Comparison of ENCODE assay signal across 27 cellular contexts in genomic region chr2:47779416-47779790, GRCh38.
"Had no signal": no experiment of that assay in that cellular context is flagged by ENCODE, and none has a peak within 500 bp of the region (broad histone marks: within the 10 kb centered on the region; RNA-seq: fewer than 3 reads in every experiment).

No MANE protein-coding gene starts in this region.

- H3K9me3 ChIP-seq: gastrocnemius medialis, mucosa of descending colon, neutrophil, pancreas, sigmoid colon, stomach, tibial artery had no signal

- H3K27ac ChIP-seq: dorsolateral prefrontal cortex, epithelial cell of prostate, gastrocnemius medialis, neutrophil, pancreas, sigmoid colon, stomach, tibial artery had no signal

- DNase-seq: caudate nucleus; cerebellar nuclear complex; dorsolateral prefrontal cortex; effector CD4-positive, alpha-beta T cell; foreskin fibroblast; gastrocnemius medialis; head of caudate nucleus; hippocampal formation; immature natural killer cell; mesenchymal stem cell; mucosa of descending colon; naive B cell; pancreas; sigmoid colon; stimulated activated CD4-positive, alpha-beta T cell treated with anti-CD3 and anti-CD28 coated beads, Interleukin-2, amount 100 ng/mL, for 24 hours; stimulated activated CD4-positive, alpha-beta T cell treated with anti-CD3 and anti-CD28 coated beads, Interleukin-4, amount 100 ng/mL, for 24 hours; stimulated activated naive CD4-positive, alpha-beta T cell treated with Interleukin-2 at 50 U/mL for 16 hours; stomach; tibial artery had no signal

- H3K9me3 Mint-ChIP-seq: immature natural killer cell; mesothelial cell of epicardium; naive B cell; natural killer cell treated with Interleukin-12 subunit alpha and Interleukin-12 subunit beta and Interleukin-15 and Interleukin-18, amount 100 ng/mL, for 72 hours; stimulated activated effector memory CD8-positive, alpha-beta T cell treated with anti-CD3 and anti-CD28 coated beads, Interleukin-12 subunit alpha, Interleukin-12 subunit beta, amount 100 ng/mL, for 72 hours; type B pancreatic cell had no signal

- H3K27me3 ChIP-seq: dorsolateral prefrontal cortex, gastrocnemius medialis, neutrophil, pancreas, sigmoid colon, stomach, tibial artery had no signal

- H3K27me3 Mint-ChIP-seq: naive B cell; natural killer cell treated with Interleukin-12 subunit alpha and Interleukin-12 subunit beta and Interleukin-15 and Interleukin-18, amount 100 ng/mL, for 72 hours; type B pancreatic cell had no signal

- ATAC-seq: esophagus mucosa; gastrocnemius medialis; left lobe of liver; mucosa of descending colon; natural killer cell treated with Interleukin-12 subunit alpha and Interleukin-12 subunit beta and Interleukin-15 and Interleukin-18, amount 100 ng/mL, for 72 hours; pancreas; stimulated activated effector memory CD8-positive, alpha-beta T cell treated with anti-CD3 and anti-CD28 coated beads, Interleukin-12 subunit alpha, Interleukin-12 subunit beta, amount 100 ng/mL, for 72 hours had no signal

- H3K36me3 Mint-ChIP-seq: immature natural killer cell; mesothelial cell of epicardium; naive B cell; natural killer cell treated with Interleukin-12 subunit alpha and Interleukin-12 subunit beta and Interleukin-15 and Interleukin-18, amount 100 ng/mL, for 72 hours; type B pancreatic cell had no signal

- H3K4me3 ChIP-seq: dorsolateral prefrontal cortex, gastrocnemius medialis, mucosa of descending colon, pancreas, sigmoid colon, stomach, tibial artery had no signal

- H3K4me3 Mint-ChIP-seq: immature natural killer cell; mesothelial cell of epicardium; natural killer cell treated with Interleukin-12 subunit alpha and Interleukin-12 subunit beta and Interleukin-15 and Interleukin-18, amount 100 ng/mL, for 72 hours; stimulated activated effector memory CD8-positive, alpha-beta T cell treated with anti-CD3 and anti-CD28 coated beads, Interleukin-12 subunit alpha, Interleukin-12 subunit beta, amount 100 ng/mL, for 72 hours; type B pancreatic cell had no signal

- H3K36me3 ChIP-seq: gastrocnemius medialis, neutrophil, pancreas, sigmoid colon, stomach, tibial artery had no signal

- H3K27ac Mint-ChIP-seq: immature natural killer cell; mesothelial cell of epicardium; natural killer cell treated with Interleukin-12 subunit alpha and Interleukin-12 subunit beta and Interleukin-15 and Interleukin-18, amount 100 ng/mL, for 72 hours; stimulated activated effector memory CD8-positive, alpha-beta T cell treated with anti-CD3 and anti-CD28 coated beads, Interleukin-12 subunit alpha, Interleukin-12 subunit beta, amount 100 ng/mL, for 72 hours; type B pancreatic cell had no signal
